Comparison of ENCODE assay signal across 8 cellular contexts in genomic region chr2:193963472-193964119, GRCh38.
DNase-seq lines count a peak whose midpoint lies in the region; ATAC-seq and TF ChIP-seq lines count a peak whose summit lies in the region.

No MANE protein-coding gene starts in this region.

- no peak overlapping the region for H3K27ac ChIP-seq in ovary

- intact Hi-C loops in ovary (cut with DNase I), result no loop called here

- H3K4me1 ChIP-seq in ovary (ENCODE audit: insufficient read depth), result no peaks in the 10 kb centered on the region

- H3K9me3 ChIP-seq in ovary, result no peaks in the 10 kb centered on the region

- WGBS in ovary, 3 donors, result 41 to 51% (median 45%) methylated on average over 4 of the region's 4 CpGs

- no peaks in the 10 kb centered on the region for H3K27me3 ChIP-seq in ovary

- no peaks in the 10 kb centered on the region for H3K36me3 ChIP-seq in ovary

- ATAC-seq in HG02759 (IDR thresholded peaks at IDR 0.05; ENCODE audit: unreplicated experiment), result peak; percentile 69

- TF ChIP-seq CTCF in fibroblast of villous mesenchyme (IDR thresholded peaks at IDR 0.05; ENCODE audit: insufficient read depth, low read depth, low read length), result peak; percentile 44
- TF ChIP-seq CTCF in ovary (IDR thresholded peaks at IDR 0.05), result no peak

- no peak overlapping the region for H3K4me3 ChIP-seq in fibroblast of villous mesenchyme (ENCODE audit: low read depth, low read length)
- no peak overlapping the region for H3K4me3 ChIP-seq in ovary

- no peak for TF ChIP-seq POLR2A in ovary (IDR thresholded peaks at IDR 0.05)

- TF ChIP-seq EP300 in ovary (IDR thresholded peaks at IDR 0.05), result no peak

- DNase-seq in NCI-H2196 (lab: John Stamatoyannopoulos, UW; ENCODE audit: unreplicated experiment) (peak; percentile 11), NCI-H2196 treated with DMSO at 0.1 percent for 48 hours (lab: John Stamatoyannopoulos, UW; ENCODE audit: unreplicated experiment) (no peak), OCI-M1 (lab: John Stamatoyannopoulos, UW) (peak; percentile 87), fibroblast of villous mesenchyme (ENCODE audit: low read depth) (peak; percentile 45), ovary (no peak), retina (no peak)
- no peak for DNase-seq in activated CD4-positive, alpha-beta T cell treated with anti-CD3 and anti-CD28 coated beads, Interleukin-2, amount 50 U/mL, for 48 hours

Comparison
In these comparisons a context has a peak if more than half of its experiments do, and no peak if none do; other contexts are left out.
1. DNase-seq: peak in NCI-H2196 (single experiment), OCI-M1 (single experiment) and fibroblast of villous mesenchyme (single experiment); none in NCI-H2196 treated with DMSO at 0.1 percent for 48 hours (single experiment), ovary (0 of 5), retina (single experiment) and activated CD4-positive, alpha-beta T cell treated with anti-CD3 and anti-CD28 coated beads, Interleukin-2, amount 50 U/mL, for 48 hours (0 of 2).